Comparison of ENCODE assay signal across 16 cellular contexts in the genomic region with DNA sequence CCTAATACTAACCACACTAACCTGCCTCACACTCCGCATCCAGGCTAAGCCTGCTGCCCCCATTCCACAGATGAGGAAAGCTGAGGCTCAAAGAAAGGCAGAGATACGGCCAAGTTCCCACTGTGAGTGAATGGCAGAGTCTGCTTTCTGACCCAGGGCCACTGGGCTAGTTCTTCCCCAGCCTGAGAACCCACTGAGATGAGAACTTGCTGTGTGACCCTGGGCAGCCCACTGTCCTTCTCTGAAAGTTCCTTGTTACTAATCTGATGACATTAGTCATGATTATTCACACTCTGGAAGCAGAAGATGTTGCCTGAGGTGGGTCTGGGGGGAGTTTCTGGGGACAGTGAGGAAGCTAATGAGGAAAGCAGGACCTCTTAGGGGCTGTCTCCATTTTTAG. TPM values are rescaled to one million over a fixed set of nuclear protein-coding genes. Genes with fewer than 3 reads are reported as not detected.
A peak's percentile ranks its signal among the peaks of the same experiment; 100 is the strongest.
DNase-seq lines count a peak whose midpoint lies in the region; TF ChIP-seq lines count a peak whose summit lies in the region.
"Had no signal": no experiment of that assay in that cellular context is flagged by ENCODE, and none has a peak within 500 bp of the region (broad histone marks: within the 10 kb centered on the region; RNA-seq: fewer than 3 reads in every experiment).

No MANE protein-coding gene starts in this region.

- peak overlapping the region; percentile 43 for H3K9ac ChIP-seq in skeletal muscle satellite cell (ENCODE audit: low read depth, low read length)

- CTCF ChIA-PET in RWPE1 (lab: Yijun Ruan, JAX), result no interaction called here

- peaks cover 66% of the 10 kb centered on the region for H3K4me1 ChIP-seq in skeletal muscle satellite cell (ENCODE audit: control insufficient read depth, insufficient read depth, low read length)
- H3K4me1 ChIP-seq: colonic mucosa had no signal

- H3K27ac Mint-ChIP-seq in activated naive CD4-positive, alpha-beta T cell treated with anti-CD3 and anti-CD28 coated beads, Interleukin-2, amount 50 U/mL, for 24 hours, result peak overlapping the region; percentile 87

- H3K9me3 Mint-ChIP-seq in activated naive CD4-positive, alpha-beta T cell treated with anti-CD3 and anti-CD28 coated beads, Interleukin-2, amount 50 U/mL, for 24 hours, result peaks cover under 1% of the 10 kb centered on the region

- no peaks in the 10 kb centered on the region for H3K36me3 ChIP-seq in skeletal muscle satellite cell (ENCODE audit: insufficient read depth, low read length)
- H3K36me3 ChIP-seq: colonic mucosa, neutrophil, sigmoid colon had no signal

- no peak overlapping the region for H3K27ac ChIP-seq in RWPE1
- H3K27ac ChIP-seq: colonic mucosa, neutrophil, sigmoid colon, SK-N-MC had no signal

- no peak for TF ChIP-seq CTCF in RWPE1 (conservative IDR thresholded peaks at IDR 0.05; ENCODE audit: low read depth)

- peaks cover 65% of the 10 kb centered on the region for H3K4me1 Mint-ChIP-seq in activated naive CD4-positive, alpha-beta T cell treated with anti-CD3 and anti-CD28 coated beads, Interleukin-2, amount 50 U/mL, for 24 hours

- no peaks in the 10 kb centered on the region for H3K27me3 ChIP-seq in skeletal muscle satellite cell (ENCODE audit: control insufficient read depth, insufficient read depth, low read length)
- H3K27me3 ChIP-seq: colonic mucosa had no signal

- H3K4me2 ChIP-seq in skeletal muscle satellite cell (ENCODE audit: low read length), result peak overlapping the region; percentile 23

- H3K27me3 Mint-ChIP-seq in activated naive CD4-positive, alpha-beta T cell treated with anti-CD3 and anti-CD28 coated beads, Interleukin-2, amount 50 U/mL, for 24 hours, result no peaks in the 10 kb centered on the region

- POLR2A ChIA-PET in RWPE1 (lab: Yijun Ruan, JAX; ENCODE audit: low non-redundant PET), result no interaction called here

- peaks cover 52% of the 10 kb centered on the region for H3K36me3 Mint-ChIP-seq in activated naive CD4-positive, alpha-beta T cell treated with anti-CD3 and anti-CD28 coated beads, Interleukin-2, amount 50 U/mL, for 24 hours

- DNase-seq in activated CD4-positive, CD25-positive, alpha-beta regulatory T cell treated with anti-CD3 and anti-CD28 coated beads, Interleukin-2, amount 50 U/mL, for 72 hours, result peak; percentile 49
- DNase-seq in activated CD4-positive, CD25-positive, alpha-beta regulatory T cell (lab: John Stamatoyannopoulos, UW), result no peak
- no peak for DNase-seq in RWPE1 (ENCODE audit: low spot score)
- no peak for DNase-seq in HCEC 1CT
- no peak for DNase-seq in kidney glomerular epithelial cell (lab: John Stamatoyannopoulos, UW)
- DNase-seq: colonic mucosa, NCI-H1105 treated with DMSO at 0.1 percent for 48 hours, NCI-H345, sigmoid colon, substantia nigra had no signal

- TF ChIP-seq POLR2A in GM15510 (IDR thresholded peaks at IDR 0.05; ENCODE audit: borderline replicate concordance, extremely low read depth, insufficient read length), result peak; percentile 22

- no peak overlapping the region for H3K4me3 ChIP-seq in skeletal muscle satellite cell (ENCODE audit: low read length)
- H3K4me3 ChIP-seq: colonic mucosa, lung, sigmoid colon, SK-N-MC had no signal

- H3K9me3 ChIP-seq in skeletal muscle satellite cell (replicated peaks; ENCODE audit: low read length), result no peaks in the 10 kb centered on the region
- H3K9me3 ChIP-seq: colonic mucosa, neutrophil, sigmoid colon had no signal

- peak overlapping the region; percentile 99 for H3K4me3 Mint-ChIP-seq in activated naive CD4-positive, alpha-beta T cell treated with anti-CD3 and anti-CD28 coated beads, Interleukin-2, amount 50 U/mL, for 24 hours

RNA-seq across cellular contexts. Expression of a gene that starts 4.8 kb away (rescaled TPM):
- 3.1 and 9.9 TPM in 2 replicates for total RNA-seq in skeletal muscle satellite cell (2012; rRNA removed)
